10 cellular contexts compared by ENCODE assay signal in genomic region chr19:3784607-3785463, GRCh38. TPM values are rescaled to one million over a fixed set of nuclear protein-coding genes. Genes with fewer than 3 reads are reported as not detected.
DNase-seq lines count a peak whose midpoint lies in the region; ATAC-seq and TF ChIP-seq lines count a peak whose summit lies in the region.
"Had no signal": no experiment of that assay in that cellular context is flagged by ENCODE, and none has a peak within 500 bp of the region (broad histone marks: within the 10 kb centered on the region; RNA-seq: fewer than 3 reads in every experiment).

No MANE protein-coding gene starts in this region.

- peak overlapping the region; percentile 34 to 96 (median 84) for H3K27ac Mint-ChIP-seq in CD8-positive, alpha-beta memory T cell
- peak overlapping the region in 2 of 3 donors; percentile 14 to 31 for H3K27ac Mint-ChIP-seq in IgD-negative memory B cell
- peak overlapping the region; percentile 35 to 60 for H3K27ac Mint-ChIP-seq in natural killer cell treated with Interleukin-12 subunit alpha and Interleukin-12 subunit beta and Interleukin-15 and Interleukin-18, amount 100 ng/mL, for 72 hours

- ATAC-seq in natural killer cell treated with Interleukin-12 subunit alpha and Interleukin-12 subunit beta and Interleukin-15 and Interleukin-18, amount 100 ng/mL, for 72 hours = no peak
- no peak for ATAC-seq in GM18861 (IDR thresholded peaks at IDR 0.05; ENCODE audit: unreplicated experiment)
- ATAC-seq in GM21529 (IDR thresholded peaks at IDR 0.05; ENCODE audit: unreplicated experiment) = no peak

- POLR2A ChIA-PET in CD8-positive, alpha-beta memory T cell (lab: Charles Lee) = interaction anchor here (1.0 to 2.3 kb wide), 3 partner anchors 11 to 22 kb away, joined by 4 to 6 read pairs (median 6); no protein-coding TSS in a partner anchor

- peaks cover 15% of the 10 kb centered on the region for H3K4me1 ChIP-seq in CD8-positive, alpha-beta memory T cell (ENCODE audit: insufficient read depth, low read length)
- H3K4me1 ChIP-seq in duodenal mucosa (ENCODE audit: control insufficient read depth in 1 of 2, insufficient read depth in 2 of 2, low read length in 2 of 2) (peaks cover 0 to 4% of the 10 kb centered on the region in 2 donors), prostate gland (replicated peaks) (no peaks in the 10 kb centered on the region)

- peaks cover 10 to 20% (median 16%) of the 10 kb centered on the region in 5 donors for H3K9me3 Mint-ChIP-seq in CD8-positive, alpha-beta memory T cell
- peaks cover 0 to 11% (median 10%) of the 10 kb centered on the region in 3 donors for H3K9me3 Mint-ChIP-seq in IgD-negative memory B cell
- H3K9me3 Mint-ChIP-seq in natural killer cell treated with Interleukin-12 subunit alpha and Interleukin-12 subunit beta and Interleukin-15 and Interleukin-18, amount 100 ng/mL, for 72 hours = peaks cover 6% of the 10 kb centered on the region

- peaks cover 0 to 1% of the 10 kb centered on the region in 2 donors for H3K27me3 Mint-ChIP-seq in CD8-positive, alpha-beta memory T cell
- H3K27me3 Mint-ChIP-seq in IgD-negative memory B cell = peaks cover 13% of the 10 kb centered on the region
- H3K27me3 Mint-ChIP-seq in natural killer cell treated with Interleukin-12 subunit alpha and Interleukin-12 subunit beta and Interleukin-15 and Interleukin-18, amount 100 ng/mL, for 72 hours = no peaks in the 10 kb centered on the region

- peaks cover 6 to 24% (median 20%) of the 10 kb centered on the region in 3 donors for H3K36me3 Mint-ChIP-seq in CD8-positive, alpha-beta memory T cell
- H3K36me3 Mint-ChIP-seq in IgD-negative memory B cell = peaks cover 4% of the 10 kb centered on the region
- H3K36me3 Mint-ChIP-seq in natural killer cell treated with Interleukin-12 subunit alpha and Interleukin-12 subunit beta and Interleukin-15 and Interleukin-18, amount 100 ng/mL, for 72 hours = peaks cover 9% of the 10 kb centered on the region

- TF ChIP-seq CTCF in prostate gland (IDR thresholded peaks at IDR 0.05) = no peak

- H3K4me3 ChIP-seq in CD8-positive, alpha-beta memory T cell (ENCODE audit: low read length) = peak overlapping the region; percentile 58
- H3K4me3 ChIP-seq in duodenal mucosa (ENCODE audit: low read depth in 1 of 2, low read length in 2 of 2) (peak overlapping the region; percentile 46 to 63), prostate gland (no peak overlapping the region)

- no peak for TF ChIP-seq POLR2A in prostate gland (IDR thresholded peaks at IDR 0.05)

- peak overlapping the region; percentile 83 to 95 (median 90) for H3K4me3 Mint-ChIP-seq in CD8-positive, alpha-beta memory T cell
- peak overlapping the region; percentile 1 to 91 (median 82) for H3K4me3 Mint-ChIP-seq in IgD-negative memory B cell
- H3K4me3 Mint-ChIP-seq in natural killer cell treated with Interleukin-12 subunit alpha and Interleukin-12 subunit beta and Interleukin-15 and Interleukin-18, amount 100 ng/mL, for 72 hours = peak overlapping the region; percentile 81

- peak overlapping the region; percentile 59 for H3K27ac ChIP-seq in CD8-positive, alpha-beta memory T cell (ENCODE audit: low read depth, low read length)
- H3K27ac ChIP-seq in duodenal mucosa (ENCODE audit: low read depth, low read length) (no peak overlapping the region), prostate gland (no peak overlapping the region)

- CTCF ChIA-PET in CD8-positive, alpha-beta memory T cell (lab: Charles Lee) = interaction anchor here (0.7 to 3.4 kb wide), 8 partner anchors 11 to 38 kb away, joined by 3 to 15 read pairs (median 6); partner anchors contain the start of gene MRPL54

- WGBS in prostate gland = 24% methylated on average over 25 of the region's 25 CpGs

- no peak overlapping the region for H3K9ac ChIP-seq in duodenal mucosa (ENCODE audit: low read depth in 1 of 2, low read length in 2 of 2)

- peaks cover 34 to 48% (median 42%) of the 10 kb centered on the region in 3 donors for H3K4me1 Mint-ChIP-seq in CD8-positive, alpha-beta memory T cell
- H3K4me1 Mint-ChIP-seq in IgD-negative memory B cell = peaks cover 5 to 11% (median 10%) of the 10 kb centered on the region in 3 donors
- H3K4me1 Mint-ChIP-seq in natural killer cell treated with Interleukin-12 subunit alpha and Interleukin-12 subunit beta and Interleukin-15 and Interleukin-18, amount 100 ng/mL, for 72 hours (ENCODE audit: low read depth in 2 of 2) = peaks cover 24 to 41% of the 10 kb centered on the region in 2 donors

- no peaks in the 10 kb centered on the region for H3K27me3 ChIP-seq in CD8-positive, alpha-beta memory T cell (ENCODE audit: insufficient read depth, low read length, poor library complexity, severe bottlenecking)
- peaks cover 3 to 11% of the 10 kb centered on the region in 2 donors for H3K27me3 ChIP-seq in duodenal mucosa (ENCODE audit: control insufficient read depth in 1 of 2, insufficient read depth in 2 of 2, low read length in 2 of 2)
- H3K27me3 ChIP-seq in prostate gland (replicated peaks; ENCODE audit: insufficient read depth) = peaks cover 2% of the 10 kb centered on the region

- intact Hi-C loops in prostate gland (cut with DNase I) = no loop called here

- H3K9me3 ChIP-seq in CD8-positive, alpha-beta memory T cell (ENCODE audit: low read length) = peaks cover 15% of the 10 kb centered on the region
- peaks cover 16 to 17% of the 10 kb centered on the region in 2 donors for H3K9me3 ChIP-seq in duodenal mucosa (ENCODE audit: control insufficient read depth in 1 of 2, low read length in 2 of 2)
- H3K9me3 ChIP-seq in prostate gland = no peaks in the 10 kb centered on the region

- DNase-seq in CD8-positive, alpha-beta memory T cell = no peak
- no peak for DNase-seq in natural killer cell treated with Interleukin-12 subunit alpha and Interleukin-12 subunit beta and Interleukin-15 and Interleukin-18, amount 100 ng/mL, for 72 hours (ENCODE audit: low spot score)
- DNase-seq in cerebellar nuclear complex (lab: John Stamatoyannopoulos, UW) (no peak), prostate gland (ENCODE audit: low spot score) (no peak)
- DNase-seq: HCEC 1CT, SHP77 had no signal

- H3K36me3 ChIP-seq in CD8-positive, alpha-beta memory T cell (ENCODE audit: insufficient read depth, low read length) = peaks cover 7% of the 10 kb centered on the region
- H3K36me3 ChIP-seq in duodenal mucosa (ENCODE audit: control insufficient read depth in 1 of 2, insufficient read depth in 2 of 2, low read length in 2 of 2) = no peaks in the 10 kb centered on the region
- no peaks in the 10 kb centered on the region for H3K36me3 ChIP-seq in prostate gland

RNA-seq across cellular contexts. Expression of gene MATK, which starts 1.3 kb away (rescaled TPM):
- total RNA-seq in CD8-positive, alpha-beta memory T cell = 10 to 100 TPM; 27.6 to 28.1 TPM
- 142 TPM for polyA plus RNA-seq in CD8-positive, alpha-beta memory T cell
- 5.9 TPM for polyA plus RNA-seq in IgD-negative memory B cell
- 10 to 100 TPM; 58.5 to 61.9 TPM for total RNA-seq in natural killer cell treated with Interleukin-12 subunit alpha and Interleukin-12 subunit beta and Interleukin-15 and Interleukin-18, amount 100 ng/mL, for 72 hours
- 1 to 10 TPM; 1.9 to 4.4 TPM for total RNA-seq in prostate gland

RNA-seq across cellular contexts. Expression of gene RAX2, which starts 12.8 kb away (rescaled TPM):
- total RNA-seq in CD8-positive, alpha-beta memory T cell = not detected
- polyA plus RNA-seq in CD8-positive, alpha-beta memory T cell = not detected
- not detected for polyA plus RNA-seq in IgD-negative memory B cell
- total RNA-seq in natural killer cell treated with Interleukin-12 subunit alpha and Interleukin-12 subunit beta and Interleukin-15 and Interleukin-18, amount 100 ng/mL, for 72 hours = under 1 TPM in 1 of 2 donors, not detected in 1; 0.21 TPM
- total RNA-seq in prostate gland = not detected

RNA-seq across cellular contexts. Expression of gene MRPL54, which starts 22.4 kb away (rescaled TPM):
- 10 to 100 TPM; 85.0 to 95.3 TPM for total RNA-seq in CD8-positive, alpha-beta memory T cell
- 113 TPM for polyA plus RNA-seq in CD8-positive, alpha-beta memory T cell
- polyA plus RNA-seq in IgD-negative memory B cell = 138 TPM
- total RNA-seq in natural killer cell treated with Interleukin-12 subunit alpha and Interleukin-12 subunit beta and Interleukin-15 and Interleukin-18, amount 100 ng/mL, for 72 hours = 10 to 100 TPM; 58.5 to 75.1 TPM
- 100 to 1,000 TPM in 1 of 2 donors, 10 to 100 TPM in 1; 69.7 to 105 TPM for total RNA-seq in prostate gland

RNA-seq across cellular contexts. Expression of gene APBA3, which starts 23.3 kb away (rescaled TPM):
- total RNA-seq in CD8-positive, alpha-beta memory T cell = 10 to 100 TPM; 36.3 to 39.0 TPM
- polyA plus RNA-seq in CD8-positive, alpha-beta memory T cell = 40.8 TPM
- 36.9 TPM for polyA plus RNA-seq in IgD-negative memory B cell
- 10 to 100 TPM; 40.6 to 55.4 TPM for total RNA-seq in natural killer cell treated with Interleukin-12 subunit alpha and Interleukin-12 subunit beta and Interleukin-15 and Interleukin-18, amount 100 ng/mL, for 72 hours
- total RNA-seq in prostate gland = 10 to 100 TPM; 45.7 to 63.8 TPM

Comparison
In these comparisons a context has a peak if more than half of its experiments do, and no peak if none do; other contexts are left out.
1. H3K4me3 ChIP-seq: peak in CD8-positive, alpha-beta memory T cell (single experiment) and duodenal mucosa (2 of 2); none in prostate gland (0 of 2).
2. H3K27ac Mint-ChIP-seq: peak in every context shown above with its lines; median percentile 84 in CD8-positive, alpha-beta memory T cell; 48 in natural killer cell treated with Interleukin-12 subunit alpha and Interleukin-12 subunit beta and Interleukin-15 and Interleukin-18, amount 100 ng/mL, for 72 hours; 22 in IgD-negative memory B cell.
3. RNA of gene MATK, which starts 1.3 kb away (total RNA-seq): 58.5 to 61.9 TPM in natural killer cell treated with Interleukin-12 subunit alpha and Interleukin-12 subunit beta and Interleukin-15 and Interleukin-18, amount 100 ng/mL, for 72 hours and 27.6 to 28.1 TPM in CD8-positive, alpha-beta memory T cell; 1.9 to 4.4 TPM in prostate gland; every median in the first group is over 4 times any median in the second.
4. Peak in every context shown above with its lines, with median percentiles within 50 percentile points of each other: H3K4me3 Mint-ChIP-seq.